In genomic region chr16:65062736-65063583, GRCh38 we compare ENCODE assay signal across 27 cellular contexts. TPM values are rescaled to one million over a fixed set of nuclear protein-coding genes. Genes with fewer than 3 reads are reported as not detected.
A peak's percentile ranks its signal among the peaks of the same experiment; 100 is the strongest.
DNase-seq lines count a peak whose midpoint lies in the region; ATAC-seq and TF ChIP-seq lines count a peak whose summit lies in the region.
"Had no signal": no experiment of that assay in that cellular context is flagged by ENCODE, and none has a peak within 500 bp of the region (broad histone marks: within the 10 kb centered on the region; RNA-seq: fewer than 3 reads in every experiment).

No MANE protein-coding gene starts in this region.

- peak; percentile 30; the same call in 1 of the 2 replicates for TF ChIP-seq CTCF in HFFc6 (IDR thresholded peaks at IDR 0.05)

- intact Hi-C loops in right cardiac atrium (cut with DNase I), result no loop called here

- H3K4me3 Mint-ChIP-seq in HFFc6, result no peak overlapping the region
- H3K4me3 Mint-ChIP-seq: activated CD4-positive, alpha-beta memory T cell treated with anti-CD3 and anti-CD28 coated beads, Interleukin-2, amount 10 ng/mL, durations not matched to agents 7 days and 5 days; activated naive CD8-positive, alpha-beta T cell; stimulated activated memory B cell treated with anti-CD40 and anti-IgM and Interleukin-4, amounts not matched to agents 10 μg/mL and 1 μg/mL and 100 μg/mL, for 72 hours; T-cell had no signal

- H3K27me3 ChIP-seq in right cardiac atrium (ENCODE audit: control insufficient read depth, insufficient read depth), result no peaks in the 10 kb centered on the region
- H3K27me3 ChIP-seq: ascending aorta, MG63, Peyer's patch, SJCRH30, testis, uterus had no signal

- WGBS in right cardiac atrium, result 69% methylated on average over 8 of the region's 8 CpGs

- DNase-seq in HFFc6 (peak; percentile 32), medulla oblongata (ENCODE audit: extremely low spot score) (peak; percentile 67), substantia nigra (lab: John Stamatoyannopoulos, UW) (peak in 22 of 49 donors; percentile 5 to 44 (median 22)), right cardiac atrium (no peak), GM19238 (ENCODE audit: insufficient read length, low spot score) (no peak), H4 (ENCODE audit: low spot score) (no peak)
- DNase-seq: activated CD4-positive, alpha-beta memory T cell treated with anti-CD3 and anti-CD28 coated beads, Interleukin-2, amount 10 ng/mL, durations not matched to agents 7 days and 5 days; activated CD4-positive, CD25-positive, alpha-beta regulatory T cell treated with anti-CD3 and anti-CD28 coated beads, Interleukin-2, amount 50 U/mL, for 72 hours; cerebellar nuclear complex; erythroblast; KBM-7; kidney; mammary epithelial cell; MG63; NCI-H1417 treated with DMSO at 0.1 percent for 48 hours; NCI-H510A treated with DMSO at 0.1 percent for 48 hours; Peyer's patch; SJCRH30; spleen; stimulated activated CD4-positive, alpha-beta T cell treated with anti-CD3 and anti-CD28 coated beads, Interleukin-4, amount 100 ng/mL, for 1 hour; T-cell; testis; uterus had no signal

- ATAC-seq in right cardiac atrium, result no peak
- ATAC-seq: stimulated activated memory B cell treated with anti-CD40 and anti-IgM and Interleukin-4, amounts not matched to agents 10 μg/mL and 1 μg/mL and 100 μg/mL, for 72 hours; T-cell had no signal

- H3K4me1 ChIP-seq in right cardiac atrium (ENCODE audit: control insufficient read depth, insufficient read depth, low read length), result no peaks in the 10 kb centered on the region
- H3K4me1 ChIP-seq: ascending aorta, Peyer's patch, SJCRH30, testis, uterus had no signal

- no peak overlapping the region for H3K4me3 ChIP-seq in right cardiac atrium (ENCODE audit: low read length)
- H3K4me3 ChIP-seq: ascending aorta, MG63, Peyer's patch, SJCRH30, spleen, testis, uterus had no signal

- H3K9me3 ChIP-seq in right cardiac atrium (ENCODE audit: control insufficient read depth, low read length), result no peaks in the 10 kb centered on the region
- H3K9me3 ChIP-seq: ascending aorta, MG63, Peyer's patch, SJCRH30, spleen, testis, uterus had no signal

- H3K9me3 Mint-ChIP-seq in HFFc6, result no peaks in the 10 kb centered on the region

- H3K27ac Mint-ChIP-seq in HFFc6, result peak overlapping the region; percentile 70; the same call in 1 of the 2 replicates
- H3K27ac Mint-ChIP-seq: activated CD4-positive, alpha-beta memory T cell treated with anti-CD3 and anti-CD28 coated beads, Interleukin-2, amount 10 ng/mL, durations not matched to agents 7 days and 5 days; activated naive CD8-positive, alpha-beta T cell; stimulated activated memory B cell treated with anti-CD40 and anti-IgM and Interleukin-4, amounts not matched to agents 10 μg/mL and 1 μg/mL and 100 μg/mL, for 72 hours; T-cell had no signal

- H3K27me3 Mint-ChIP-seq in HFFc6 (ENCODE audit: insufficient read depth), result no peaks in the 10 kb centered on the region; the same call in 1 of the 2 replicates
- H3K27me3 Mint-ChIP-seq: activated CD4-positive, alpha-beta memory T cell treated with anti-CD3 and anti-CD28 coated beads, Interleukin-2, amount 10 ng/mL, durations not matched to agents 7 days and 5 days; stimulated activated memory B cell treated with anti-CD40 and anti-IgM and Interleukin-4, amounts not matched to agents 10 μg/mL and 1 μg/mL and 100 μg/mL, for 72 hours; T-cell had no signal

- H3K4me1 Mint-ChIP-seq in HFFc6 (ENCODE audit: low read depth), result peaks cover 78% of the 10 kb centered on the region
- H3K4me1 Mint-ChIP-seq: activated CD4-positive, alpha-beta memory T cell treated with anti-CD3 and anti-CD28 coated beads, Interleukin-2, amount 10 ng/mL, durations not matched to agents 7 days and 5 days; stimulated activated memory B cell treated with anti-CD40 and anti-IgM and Interleukin-4, amounts not matched to agents 10 μg/mL and 1 μg/mL and 100 μg/mL, for 72 hours; T-cell had no signal

- peaks cover 17% of the 10 kb centered on the region for H3K36me3 Mint-ChIP-seq in HFFc6 (ENCODE audit: low read depth)
- H3K36me3 Mint-ChIP-seq: activated naive CD8-positive, alpha-beta T cell; stimulated activated memory B cell treated with anti-CD40 and anti-IgM and Interleukin-4, amounts not matched to agents 10 μg/mL and 1 μg/mL and 100 μg/mL, for 72 hours; T-cell had no signal

- H3K27ac ChIP-seq in cingulate gyrus (ENCODE audit: low read depth, low read length), result peak overlapping the region; percentile 50
- H3K27ac ChIP-seq in substantia nigra (ENCODE audit: low read depth, low read length, poor library complexity, severe bottlenecking), result peak overlapping the region; percentile 80
- no peak overlapping the region for H3K27ac ChIP-seq in right cardiac atrium (ENCODE audit: low read length)
- H3K27ac ChIP-seq: ascending aorta, Peyer's patch, SJCRH30, spleen, testis, uterus had no signal

RNA-seq across cellular contexts. Expression of gene CDH11, which starts 58.9 kb away (rescaled TPM):
- total RNA-seq in HFFc6 (2021; fragmentation: NEBNext Ultra II Directional; extraction: Animal tissue kit (Norgen Biotek cat#: 25700)), result 100 to 1,000 TPM; 507 to 539 (median 527) TPM
- total RNA-seq in right cardiac atrium, result 10 to 100 TPM; 16.6 to 36.9 (median 26.3) TPM
- 2.2 TPM for polyA plus RNA-seq in right cardiac atrium
- 55.2 and 56.6 TPM in 2 replicates for total RNA-seq in H4 (2014; rRNA removed; shearing (Covaris generic))
- total RNA-seq: activated CD4-positive, alpha-beta memory T cell treated with anti-CD3 and anti-CD28 coated beads, Interleukin-2, amount 10 ng/mL, durations not matched to agents 7 days and 5 days had no signal

Comparison
In these comparisons a context has a peak if more than half of its experiments do, and no peak if none do; other contexts are left out.
1. DNase-seq: peak in HFFc6 (single experiment) and medulla oblongata (single experiment); none in right cardiac atrium (0 of 3), GM19238 (single experiment) and H4 (single experiment).